8 cellular contexts compared by ENCODE assay signal in the genomic region with DNA sequence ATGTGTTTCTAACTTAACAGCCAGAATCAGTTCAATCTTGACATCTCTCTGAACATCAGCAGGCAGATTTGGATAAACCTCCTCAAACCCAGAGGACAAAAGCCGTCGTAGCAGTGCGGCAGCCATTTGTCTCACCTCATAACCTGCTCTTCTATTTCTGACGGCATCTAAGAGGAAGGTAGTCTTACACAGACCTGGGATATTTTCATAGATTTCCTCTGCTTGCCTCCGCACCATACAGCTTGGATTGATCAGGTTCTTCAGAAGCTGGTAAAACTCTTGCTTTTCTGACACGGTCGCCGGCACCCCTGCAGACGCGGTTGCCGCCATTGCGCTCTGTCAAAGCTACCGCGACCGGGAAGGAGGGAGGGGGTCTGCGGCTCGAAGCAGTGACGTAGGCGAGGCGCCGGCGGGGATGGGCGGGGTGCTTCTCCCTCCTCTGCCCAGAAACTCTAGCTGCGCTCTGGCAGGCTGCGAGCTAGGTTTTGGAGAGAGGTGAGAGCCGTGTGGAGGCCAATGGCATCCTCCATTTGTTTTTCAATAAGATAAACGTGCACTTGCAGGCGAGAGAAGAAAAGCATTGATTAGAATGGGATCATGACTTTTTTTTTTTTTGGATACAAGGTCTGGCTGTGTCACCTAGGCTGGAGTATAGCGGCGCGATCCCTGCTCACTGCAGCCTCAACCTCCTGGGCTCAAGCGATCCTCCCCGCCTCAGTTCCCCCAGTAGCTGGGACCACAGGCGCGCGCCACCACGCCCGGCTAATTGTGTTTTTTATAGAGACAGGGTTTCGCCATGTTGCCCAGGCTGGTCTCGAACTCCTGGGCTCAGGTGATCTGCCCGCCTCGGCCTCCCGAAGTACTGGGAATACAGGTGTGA. TPM values are rescaled to one million over a fixed set of nuclear protein-coding genes. Genes with fewer than 3 reads are reported as not detected.
A peak's percentile ranks its signal among the peaks of the same experiment; 100 is the strongest.
DNase-seq lines count a peak whose midpoint lies in the region; ATAC-seq lines count a peak whose summit lies in the region.

Gene RANBP6, minus strand, starts transcription at position 347 of the 880 bp plus-strand sequence. Its CDS starts 17 bp downstream, at position 330.

- ATAC-seq in GM21737 (IDR thresholded peaks at IDR 0.05; ENCODE audit: unreplicated experiment) (peak; percentile 97), naive B cell (ENCODE audit: low read depth in 2 of 2) (peak; percentile 99 to 100)
- ATAC-seq in stimulated activated memory B cell treated with anti-CD40 and anti-IgM and Interleukin-4, amounts not matched to agents 10 μg/mL and 1 μg/mL and 100 μg/mL, for 72 hours, result peak; percentile 100

- H3K27me3 Mint-ChIP-seq in naive B cell, result peaks cover 0 to 2% (median 0%) of the 10 kb centered on the region in 3 donors
- no peaks in the 10 kb centered on the region for H3K27me3 Mint-ChIP-seq in stimulated activated memory B cell treated with anti-CD40 and anti-IgM and Interleukin-4, amounts not matched to agents 10 μg/mL and 1 μg/mL and 100 μg/mL, for 72 hours

- peaks cover 21 to 23% (median 22%) of the 10 kb centered on the region in 3 donors for H3K4me1 Mint-ChIP-seq in naive B cell
- H3K4me1 Mint-ChIP-seq in stimulated activated memory B cell treated with anti-CD40 and anti-IgM and Interleukin-4, amounts not matched to agents 10 μg/mL and 1 μg/mL and 100 μg/mL, for 72 hours, result peaks cover 40% of the 10 kb centered on the region

- peak within 1 kb of the TSS; percentile 96 to 99 (median 97) for H3K4me3 Mint-ChIP-seq in naive B cell
- H3K4me3 Mint-ChIP-seq in stimulated activated memory B cell treated with anti-CD40 and anti-IgM and Interleukin-4, amounts not matched to agents 10 μg/mL and 1 μg/mL and 100 μg/mL, for 72 hours, result peak within 1 kb of the TSS; percentile 89

- peaks cover 0 to 12% (median 4%) of the 10 kb centered on the region in 7 donors for H3K9me3 Mint-ChIP-seq in naive B cell
- peaks cover 3% of the 10 kb centered on the region for H3K9me3 Mint-ChIP-seq in stimulated activated memory B cell treated with anti-CD40 and anti-IgM and Interleukin-4, amounts not matched to agents 10 μg/mL and 1 μg/mL and 100 μg/mL, for 72 hours

- DNase-seq in DMS79 treated with DMSO at 0.1 percent for 48 hours (lab: John Stamatoyannopoulos, UW), result peak; percentile 87
- DNase-seq in KG1 (lab: John Stamatoyannopoulos, UW), result peak; percentile 84
- DNase-seq in RPMI7951 (ENCODE audit: low read depth), result peak; percentile 78
- peak; percentile 79 to 84 for DNase-seq in activated T-helper 1 cell treated with anti-CD3 and anti-CD28 coated beads, Interleukin-2, amount 50 U/mL, for 16 hours (ENCODE audit: low read depth in 1 of 2, low spot score in 1 of 2)
- peak; percentile 78 for DNase-seq in fibroblast of gingiva (ENCODE audit: low read depth)
- peak; percentile 86 for DNase-seq in naive B cell

- peak within 1 kb of the TSS; percentile 79 to 99 (median 97) for H3K27ac Mint-ChIP-seq in naive B cell
- peak within 1 kb of the TSS; percentile 94 for H3K27ac Mint-ChIP-seq in stimulated activated memory B cell treated with anti-CD40 and anti-IgM and Interleukin-4, amounts not matched to agents 10 μg/mL and 1 μg/mL and 100 μg/mL, for 72 hours

- peaks cover 12 to 23% of the 10 kb centered on the region in 2 donors for H3K36me3 Mint-ChIP-seq in naive B cell
- H3K36me3 Mint-ChIP-seq in stimulated activated memory B cell treated with anti-CD40 and anti-IgM and Interleukin-4, amounts not matched to agents 10 μg/mL and 1 μg/mL and 100 μg/mL, for 72 hours, result peaks cover 39% of the 10 kb centered on the region

RNA-seq across cellular contexts. Expression of gene RANBP6, which starts in this region (rescaled TPM):
- 26.7 and 27.2 TPM in 2 replicates for total RNA-seq in RPMI7951 (2014; rRNA removed; shearing (Covaris generic))
- 10 to 100 TPM; 16.4 to 22.8 (median 20.4) TPM for polyA plus RNA-seq in naive B cell (ENCODE audit: low read depth in 6 of 6)

Comparison
In these comparisons a context has a peak if more than half of its experiments do, and no peak if none do; other contexts are left out.
1. Peak in every context shown above with its lines: DNase-seq and ATAC-seq.